ENCODE assay signal across 13 cellular contexts in genomic region chr11:30281476-30282288, GRCh38. TPM values are rescaled to one million over a fixed set of nuclear protein-coding genes. Genes with fewer than 3 reads are reported as not detected.
A peak's percentile ranks its signal among the peaks of the same experiment; 100 is the strongest.
DNase-seq lines count a peak whose midpoint lies in the region; ATAC-seq and TF ChIP-seq lines count a peak whose summit lies in the region.
"Had no signal": no experiment of that assay in that cellular context is flagged by ENCODE, and none has a peak within 500 bp of the region (broad histone marks: within the 10 kb centered on the region; RNA-seq: fewer than 3 reads in every experiment).

No MANE protein-coding gene starts in this region.

- H3K27ac Mint-ChIP-seq in effector memory CD8-positive, alpha-beta T cell = peak overlapping the region; percentile 84 to 85

- H3K27me3 ChIP-seq in PC-3 (ENCODE audit: low read length) = no peaks in the 10 kb centered on the region
- H3K27me3 ChIP-seq: SJCRH30 had no signal

- no peaks in the 10 kb centered on the region for H3K9me3 Mint-ChIP-seq in effector memory CD8-positive, alpha-beta T cell

- H2AFZ ChIP-seq in PC-3 (ENCODE audit: low read length) = no peak overlapping the region

- no peak overlapping the region for H3K4me3 ChIP-seq in mucosa of descending colon
- no peak overlapping the region for H3K4me3 ChIP-seq in PC-3 (ENCODE audit: low read length)
- H3K4me3 ChIP-seq: SJCRH30 had no signal

- no peak overlapping the region for H3K4me2 ChIP-seq in PC-3 (ENCODE audit: low read length)

- CTCF ChIA-PET in PC-3 (lab: Charles Lee) = no interaction called here

- H3K36me3 ChIP-seq in mucosa of descending colon (ENCODE audit: low read depth) (no peaks in the 10 kb centered on the region), PC-3 (ENCODE audit: low read depth, low read length) (no peaks in the 10 kb centered on the region)
- H3K36me3 ChIP-seq: SJCRH30 had no signal

- H3K4me3 Mint-ChIP-seq in effector memory CD8-positive, alpha-beta T cell = peak overlapping the region; percentile 73 to 77

- H3K79me2 ChIP-seq in PC-3 (ENCODE audit: low read length) = no peaks in the 10 kb centered on the region

- no peaks in the 10 kb centered on the region for H4K20me1 ChIP-seq in PC-3 (ENCODE audit: low read length)

- intact Hi-C loops in mucosa of descending colon (cut with DNase I, micrococcal nuclease) (no loop called here), PC-3 (cut with micrococcal nuclease) (no loop called here)

- no peak overlapping the region for H3K9ac ChIP-seq in PC-3 (ENCODE audit: low read length)

- BruUV-seq in PC-3 (replicated peaks; lab: Mats Ljungman, UMichigan) = no TSS peak

- no peaks in the 10 kb centered on the region for H3F3A ChIP-seq in PC-3 (ENCODE audit: low read length, unreplicated experiment)

- H3K4me1 ChIP-seq in mucosa of descending colon (ENCODE audit: low read depth) (no peaks in the 10 kb centered on the region), PC-3 (ENCODE audit: insufficient read depth, low read length) (no peaks in the 10 kb centered on the region)
- H3K4me1 ChIP-seq: SJCRH30 had no signal

- H3K9me2 ChIP-seq in PC-3 (replicated peaks; ENCODE audit: low read length) = no peaks in the 10 kb centered on the region

- no peaks in the 10 kb centered on the region for H3K27me3 Mint-ChIP-seq in effector memory CD8-positive, alpha-beta T cell

- ATAC-seq in GM18867 (IDR thresholded peaks at IDR 0.05; ENCODE audit: unreplicated experiment) (peak; percentile 19), GM21423 (IDR thresholded peaks at IDR 0.05; ENCODE audit: unreplicated experiment) (peak; percentile 4), HG03175 (IDR thresholded peaks at IDR 0.05; ENCODE audit: unreplicated experiment) (peak; percentile 31), mucosa of descending colon (no peak), PC-3 (no peak)
- peak; percentile 21 for ATAC-seq in effector memory CD8-positive, alpha-beta T cell (replicated peaks)

- peak in 1 of 3 experiments; percentile 2 for DNase-seq in effector memory CD8-positive, alpha-beta T cell
- DNase-seq in OCI-M1 (lab: John Stamatoyannopoulos, UW) (no peak), mucosa of descending colon (no peak), epidermal melanocyte (ENCODE audit: insufficient read length, low spot score) (no peak), PC-3 (no peak)
- DNase-seq: hippocampal formation, NCI-H1694 treated with DMSO at 0.1 percent for 48 hours, SJCRH30 had no signal

- POLR2A ChIA-PET in PC-3 (lab: Charles Lee; ENCODE audit: unreplicated experiment) = no interaction called here

- TF ChIP-seq CTCF in mucosa of descending colon (IDR thresholded peaks at IDR 0.05) (no peak), PC-3 (conservative IDR thresholded peaks at IDR 0.05; ENCODE audit: low read depth, low read length) (no peak)

- H3K4me1 Mint-ChIP-seq in effector memory CD8-positive, alpha-beta T cell (ENCODE audit: low read depth in 2 of 2) = peaks cover 23 to 24% of the 10 kb centered on the region in 2 donors

- H3K36me3 Mint-ChIP-seq in effector memory CD8-positive, alpha-beta T cell (ENCODE audit: insufficient read depth) = peaks cover 2% of the 10 kb centered on the region

- no peaks in the 10 kb centered on the region for H3K9me3 ChIP-seq in mucosa of descending colon
- H3K9me3 ChIP-seq in PC-3 (ENCODE audit: low read length) = no peaks in the 10 kb centered on the region
- H3K9me3 ChIP-seq: SJCRH30 had no signal

- no peak overlapping the region for H3K27ac ChIP-seq in PC-3 (ENCODE audit: low read length)
- H3K27ac ChIP-seq: SJCRH30 had no signal

RNA-seq across cellular contexts. Expression of gene ARL14EP, which starts 41.2 kb away (rescaled TPM):
- 10 to 100 TPM in 2 of 3 donors, 1 to 10 TPM in 1; 9.8 to 23.0 (median 14.7) TPM for total RNA-seq in mucosa of descending colon
- total RNA-seq in PC-3 (2014; rRNA removed) = 8.4 and 10.7 TPM in 2 replicates

RNA-seq across cellular contexts. Expression of gene FSHB, which starts 50.9 kb away (rescaled TPM):
- total RNA-seq in mucosa of descending colon (not detected), PC-3 (2014; rRNA removed) (not detected in 2 replicates)
- total RNA-seq: dermis microvascular lymphatic vessel endothelial cell, SJCRH30, subcutaneous adipose tissue had no signal

Comparison
In these comparisons a context has a peak if more than half of its experiments do, and no peak if none do; other contexts are left out.
1. ATAC-seq: peak in GM18867 (single experiment), GM21423 (single experiment), HG03175 (single experiment) and effector memory CD8-positive, alpha-beta T cell (single experiment); none in mucosa of descending colon (single experiment) and PC-3 (single experiment).